Comparison of ENCODE assay signal across 8 cellular contexts in genomic region chr11:119381186-119381988, GRCh38. TPM values are rescaled to one million over a fixed set of nuclear protein-coding genes. Genes with fewer than 3 reads are reported as not detected.
A peak's percentile ranks its signal among the peaks of the same experiment; 100 is the strongest.
DNase-seq lines count a peak whose midpoint lies in the region; ATAC-seq and TF ChIP-seq lines count a peak whose summit lies in the region.

Gene USP2 (minus strand): TSS chr11:119381690. CDS start chr11:119373480, 8,210 bp downstream.

- DNase-seq in NCI-H1417 treated with DMSO at 0.1 percent for 48 hours (lab: John Stamatoyannopoulos, UW) (peak; percentile 91), Right ventricle myocardium superior (peak; percentile 98), ovary (peak; percentile 95 to 99 (median 97)), thyroid gland (peak; percentile 98 to 99)
- DNase-seq in activated naive CD8-positive, alpha-beta T cell treated with anti-CD3 and anti-CD28 coated beads, Interleukin-2, amount 50 U/mL, for 24 hours = peak; percentile 99

- no peaks in the 10 kb centered on the region for H4K20me1 ChIP-seq in SU-DHL-6 (ENCODE audit: low read depth, low read length)

- peaks cover 2% of the 10 kb centered on the region for H3K27me3 Mint-ChIP-seq in activated naive CD8-positive, alpha-beta T cell treated with anti-CD3 and anti-CD28 coated beads, Interleukin-2, amount 50 U/mL, for 24 hours

- no peaks in the 10 kb centered on the region for H3K79me2 ChIP-seq in SU-DHL-6 (ENCODE audit: insufficient read depth, low read length)

- H2AFZ ChIP-seq in SU-DHL-6 (ENCODE audit: low read depth, low read length, severe bottlenecking) = peak within 1 kb of the TSS; percentile 65

- H3K27ac Mint-ChIP-seq in activated naive CD8-positive, alpha-beta T cell treated with anti-CD3 and anti-CD28 coated beads, Interleukin-2, amount 50 U/mL, for 24 hours = no peak within 1 kb of the TSS

- no peaks in the 10 kb centered on the region for H3K27me3 ChIP-seq in SU-DHL-6 (ENCODE audit: low read length)
- no peaks in the 10 kb centered on the region for H3K27me3 ChIP-seq in ovary
- no peaks in the 10 kb centered on the region for H3K27me3 ChIP-seq in thyroid gland

- TF ChIP-seq CTCF in GM12872 (IDR thresholded peaks at IDR 0.05; ENCODE audit: insufficient read depth, low read depth, low read length) (peak; percentile 85), SU-DHL-6 (IDR thresholded peaks at IDR 0.05; ENCODE audit: insufficient read depth, low read length, poor library complexity, severe bottlenecking) (peak; percentile 93), ovary (IDR thresholded peaks at IDR 0.05) (peak; percentile 92 to 98 (median 97)), thyroid gland (IDR thresholded peaks at IDR 0.05) (peak; percentile 52 to 97 (median 88))

- TF ChIP-seq POLR2A in ovary (IDR thresholded peaks at IDR 0.05) (peak; percentile 51), thyroid gland (IDR thresholded peaks at IDR 0.05) (peak in 1 of 2 donors; percentile 81)

- WGBS in ovary, 3 donors = 0 to 1% (median 0%) methylated on average over 37 to 54 of the region's 54 CpGs
- 0 to 2% methylated on average over 14 to 27 of the region's 54 CpGs for whole genome bisulfite sequencing in thyroid gland, 2 donors

- no peaks in the 10 kb centered on the region for H3K9me3 Mint-ChIP-seq in activated naive CD8-positive, alpha-beta T cell treated with anti-CD3 and anti-CD28 coated beads, Interleukin-2, amount 50 U/mL, for 24 hours

- peak within 1 kb of the TSS; percentile 62 for H3K4me2 ChIP-seq in SU-DHL-6 (ENCODE audit: low read depth, low read length, poor library complexity, severe bottlenecking)

- no peaks in the 10 kb centered on the region for H3K36me3 ChIP-seq in SU-DHL-6 (ENCODE audit: low read length)
- H3K36me3 ChIP-seq in ovary = no peaks in the 10 kb centered on the region
- H3K36me3 ChIP-seq in thyroid gland = no peaks in the 10 kb centered on the region

- no peaks in the 10 kb centered on the region for H3K9me2 ChIP-seq in SU-DHL-6 (replicated peaks; ENCODE audit: insufficient read depth, low read length)

- H3K4me1 ChIP-seq in ovary (ENCODE audit: insufficient read depth) (peaks cover 10% of the 10 kb centered on the region), thyroid gland (peaks cover 20 to 22% of the 10 kb centered on the region in 2 donors)

- H3K4me3 Mint-ChIP-seq in activated naive CD8-positive, alpha-beta T cell treated with anti-CD3 and anti-CD28 coated beads, Interleukin-2, amount 50 U/mL, for 24 hours = no peak within 1 kb of the TSS

- intact Hi-C loops in Right ventricle myocardium superior (cut with DNase I) (no loop called here), ovary (cut with DNase I) (no loop called here), thyroid gland (cut with DNase I) (no loop called here)

- TF ChIP-seq EP300 in ovary (IDR thresholded peaks at IDR 0.05) = peak; percentile 77

- H3K9me3 ChIP-seq in SU-DHL-6 (ENCODE audit: insufficient read depth, low read length) = no peaks in the 10 kb centered on the region
- H3K9me3 ChIP-seq in ovary = no peaks in the 10 kb centered on the region
- no peaks in the 10 kb centered on the region for H3K9me3 ChIP-seq in thyroid gland

- H3K4me3 ChIP-seq in SU-DHL-6 (ENCODE audit: insufficient read depth, low read length, poor library complexity, severe bottlenecking) (peak within 1 kb of the TSS; percentile 55), ovary (peak within 1 kb of the TSS; percentile 38), thyroid gland (replicated peaks in 1 of 3) (peak within 1 kb of the TSS; percentile 8 to 29 (median 22))

- H3K27ac ChIP-seq in SU-DHL-6 (ENCODE audit: low read depth, low read length) (no peak within 1 kb of the TSS), ovary (peak within 1 kb of the TSS in 1 of 2 donors; percentile 9), thyroid gland (peak within 1 kb of the TSS in 2 of 3 donors; percentile 60 to 63)

- H3F3A ChIP-seq in SU-DHL-6 (ENCODE audit: insufficient read depth) = no peaks in the 10 kb centered on the region

- ATAC-seq in HG02798 (IDR thresholded peaks at IDR 0.05; ENCODE audit: poor library complexity, unreplicated experiment) (peak; percentile 98), Right ventricle myocardium superior (ENCODE audit: poor library complexity) (peak; percentile 90)
- peak; percentile 98 for ATAC-seq in activated naive CD8-positive, alpha-beta T cell treated with anti-CD3 and anti-CD28 coated beads, Interleukin-2, amount 50 U/mL, for 24 hours

- H3K4me1 Mint-ChIP-seq in activated naive CD8-positive, alpha-beta T cell treated with anti-CD3 and anti-CD28 coated beads, Interleukin-2, amount 50 U/mL, for 24 hours = no peaks in the 10 kb centered on the region

- no peaks in the 10 kb centered on the region for H3K36me3 Mint-ChIP-seq in activated naive CD8-positive, alpha-beta T cell treated with anti-CD3 and anti-CD28 coated beads, Interleukin-2, amount 50 U/mL, for 24 hours (ENCODE audit: low read depth)

- H3K9ac ChIP-seq in SU-DHL-6 (ENCODE audit: low read length) = peak within 1 kb of the TSS; percentile 42

RNA-seq across cellular contexts. Expression of gene USP2, which starts in this region (rescaled TPM):
- 136 TPM for total RNA-seq in Right ventricle myocardium superior
- 10 to 100 TPM in 1 of 7 donors, 1 to 10 TPM in 6; 1.3 to 16.9 (median 4.8) TPM for total RNA-seq in ovary
- 1 to 10 TPM; 1.0 to 3.4 TPM for polyA plus RNA-seq in ovary
- 1 to 10 TPM; 2.0 to 5.3 (median 4.6) TPM for total RNA-seq in thyroid gland
